8 cellular contexts compared by ENCODE assay signal in genomic region chr11:76721755-76722677, GRCh38. TPM values are rescaled to one million over a fixed set of nuclear protein-coding genes. Genes with fewer than 3 reads are reported as not detected.
DNase-seq lines count a peak whose midpoint lies in the region; ATAC-seq and TF ChIP-seq lines count a peak whose summit lies in the region.

No MANE protein-coding gene starts in this region.

- H3K79me1 ChIP-seq in neuronal stem cell (ENCODE audit: low read depth, low read length), result no peaks in the 10 kb centered on the region

- H3K9me3 ChIP-seq in SJSA1 (replicated peaks), result no peaks in the 10 kb centered on the region
- peaks cover 0 to 1% of the 10 kb centered on the region in 2 donors for H3K9me3 ChIP-seq in neuronal stem cell (replicated peaks in 1 of 2; ENCODE audit: control insufficient read depth in 2 of 2, insufficient read depth in 1 of 2, low read depth in 1 of 2, low read length in 2 of 2)

- WGBS in neuronal stem cell (ENCODE audit: extremely low coverage in 2 of 2, insufficient read length in 2 of 2, insufficient replicate concordance in 1 of 2), 2 donors, result no CpG with 5 or more reads among the region's 25 CpGs

- H2AFZ ChIP-seq in neuronal stem cell (ENCODE audit: low read length), result peak overlapping the region; percentile 94

- no peak overlapping the region for H3K4me2 ChIP-seq in neuronal stem cell (ENCODE audit: insufficient read depth, low read length, poor library complexity, severe bottlenecking)

- peak; percentile 86 for ATAC-seq in foreskin keratinocyte

- no peak overlapping the region for H3K9ac ChIP-seq in neuronal stem cell (ENCODE audit: low read depth, low read length, poor library complexity)

- no peak overlapping the region for H2BK12ac ChIP-seq in neuronal stem cell (ENCODE audit: low read length)

- peak overlapping the region; percentile 43 for H3K23ac ChIP-seq in neuronal stem cell (ENCODE audit: low read depth, low read length, poor library complexity)

- H3K4ac ChIP-seq in neuronal stem cell (ENCODE audit: low read length), result no peak overlapping the region

- H3K4me3 ChIP-seq in SJSA1, result no peak overlapping the region
- H3K4me3 ChIP-seq in neuronal stem cell (ENCODE audit: low read length in 2 of 2), result no peak overlapping the region

- H3K27me3 ChIP-seq in SJSA1 (replicated peaks) (no peaks in the 10 kb centered on the region), foreskin keratinocyte (peaks cover 44% of the 10 kb centered on the region), neuronal stem cell (ENCODE audit: control insufficient read depth in 3 of 3, insufficient read depth in 3 of 3, low read depth in 1 of 3, low read length in 3 of 3) (peaks cover 0 to 24% (median 4%) of the 10 kb centered on the region in 3 experiments)

- no peaks in the 10 kb centered on the region for H3K4me1 ChIP-seq in SJSA1 (replicated peaks)
- H3K4me1 ChIP-seq in foreskin keratinocyte, result no peaks in the 10 kb centered on the region
- peaks cover 0 to 3% of the 10 kb centered on the region in 2 donors for H3K4me1 ChIP-seq in neuronal stem cell (ENCODE audit: control insufficient read depth in 2 of 2, insufficient read depth in 1 of 2, low read depth in 1 of 2, low read length in 2 of 2)

- no peak overlapping the region for H2BK5ac ChIP-seq in neuronal stem cell (ENCODE audit: low read length)

- peak; percentile 94 for TF ChIP-seq CTCF in LNCAP (IDR thresholded peaks at IDR 0.05)
- TF ChIP-seq CTCF in foreskin keratinocyte (conservative IDR thresholded peaks at IDR 0.05), result peak; percentile 88

- H3K14ac ChIP-seq in neuronal stem cell (ENCODE audit: low read length), result no peak overlapping the region

- peak overlapping the region; percentile 30 for H3K18ac ChIP-seq in neuronal stem cell (ENCODE audit: low read length)

- DNase-seq in NCI-H2081 (lab: John Stamatoyannopoulos, UW) (peak; percentile 73 to 82), NCI-H2081 treated with DMSO at 0.1 percent for 48 hours (lab: John Stamatoyannopoulos, UW) (no peak), SJSA1 (ENCODE audit: low read depth in 1 of 2, low spot score in 2 of 2) (peak; percentile 38 to 61), activated gamma-delta T cell (lab: John Stamatoyannopoulos, UW) (peak; percentile 41), foreskin keratinocyte (peak; percentile 14 to 33), neuronal stem cell (ENCODE audit: low spot score) (peak; percentile 76), stromal cell of bone marrow (ENCODE audit: low read depth) (peak; percentile 56)

- H4K8ac ChIP-seq in neuronal stem cell (ENCODE audit: low read depth, low read length), result no peak overlapping the region

- no peak overlapping the region for H4K91ac ChIP-seq in neuronal stem cell (ENCODE audit: low read depth, low read length, poor library complexity)

- H2BK120ac ChIP-seq in neuronal stem cell (ENCODE audit: low read depth, low read length), result no peak overlapping the region

- no peak overlapping the region for H2BK15ac ChIP-seq in neuronal stem cell (ENCODE audit: low read length)

- no peaks in the 10 kb centered on the region for H3K36me3 ChIP-seq in SJSA1
- no peaks in the 10 kb centered on the region for H3K36me3 ChIP-seq in neuronal stem cell (replicated peaks in 1 of 2; ENCODE audit: control insufficient read depth in 2 of 2, insufficient read depth in 2 of 2, low read length in 2 of 2)

- H2AK5ac ChIP-seq in neuronal stem cell (ENCODE audit: low read depth, low read length), result no peak overlapping the region

- H3K27ac ChIP-seq in SJSA1 (no peak overlapping the region), foreskin keratinocyte (no peak overlapping the region), neuronal stem cell (replicated peaks; ENCODE audit: low read length) (no peak overlapping the region)

RNA-seq across cellular contexts. Expression of gene LRRC32, which starts 51.5 kb away (rescaled TPM):
- total RNA-seq in SJSA1 (2014; rRNA removed; shearing (Covaris generic)), result 7.8 and 8.1 TPM in 2 replicates
- total RNA-seq in foreskin keratinocyte, result 0.03 TPM in 1 of 2 replicates, not detected in the other
- 0.10 TPM in 1 of 2 replicates, not detected in the other for polyA plus RNA-seq in foreskin keratinocyte
- polyA plus RNA-seq in neuronal stem cell (2013, experiment 1 of 2), result 0.91 TPM
- 1.1 TPM for polyA plus RNA-seq in neuronal stem cell (2013, experiment 2 of 2)
